In the genomic region with DNA sequence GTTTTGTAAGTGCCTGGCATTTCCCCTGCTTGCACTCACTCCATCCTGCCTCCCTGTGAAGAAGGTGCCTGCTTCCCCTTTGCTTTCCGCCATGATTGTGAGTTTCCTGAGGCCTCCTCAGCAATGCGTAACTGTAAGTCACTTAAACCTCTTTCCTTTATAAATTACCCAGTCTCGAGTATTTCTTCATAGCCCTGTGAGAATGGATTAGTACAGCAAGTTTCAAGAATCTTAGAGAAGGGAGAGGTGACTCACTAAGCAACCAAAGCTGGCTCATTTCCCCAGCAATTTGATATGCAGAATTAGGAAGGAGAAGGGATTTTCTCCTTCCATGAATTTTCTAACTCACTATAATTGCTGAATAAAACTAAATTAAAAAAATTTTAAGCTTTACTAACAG, we compare ENCODE assay signal across 16 cellular contexts.
DNase-seq lines count a peak whose midpoint lies in the region; ATAC-seq, FAIRE-seq and TF ChIP-seq lines count a peak whose summit lies in the region.
"Had no signal": no experiment of that assay in that cellular context is flagged by ENCODE, and none has a peak within 500 bp of the region (broad histone marks: within the 10 kb centered on the region; RNA-seq: fewer than 3 reads in every experiment).

No MANE protein-coding gene starts in this region.

- TF ChIP-seq CTCF in GM20000 (IDR thresholded peaks at IDR 0.05; ENCODE audit: extremely low read depth, missing control alignments), result no peak
- TF ChIP-seq CTCF in heart left ventricle (IDR thresholded peaks at IDR 0.05), result no peak

- ATAC-seq in heart left ventricle, result no peak

- H3K9me3 ChIP-seq in small intestine (ENCODE audit: control insufficient read depth, low read depth) (no peaks in the 10 kb centered on the region), heart left ventricle (peaks cover 0 to 5% (median 0%) of the 10 kb centered on the region in 12 donors)

- H3K27ac ChIP-seq in small intestine (ENCODE audit: low read depth in 1 of 2, low read length in 1 of 2) (no peak overlapping the region), heart left ventricle (no peak overlapping the region)
- H3K27ac ChIP-seq: C4-2B, cardiac muscle cell, stomach had no signal

- H3K27me3 ChIP-seq in small intestine (ENCODE audit: control insufficient read depth in 2 of 2, insufficient read depth in 2 of 2, low read length in 2 of 2) (no peaks in the 10 kb centered on the region), heart left ventricle (no peaks in the 10 kb centered on the region)
- H3K27me3 ChIP-seq: cardiac muscle cell, stomach had no signal

- H3K4me1 ChIP-seq in small intestine (ENCODE audit: control insufficient read depth in 2 of 2, insufficient read depth in 1 of 2, low read depth in 1 of 2, low read length in 1 of 2), result no peaks in the 10 kb centered on the region
- H3K4me1 ChIP-seq in heart left ventricle, result no peaks in the 10 kb centered on the region
- H3K4me1 ChIP-seq: stomach had no signal

- H3K4me3 ChIP-seq in small intestine (ENCODE audit: low read depth in 1 of 2, low read length in 2 of 2), result no peak overlapping the region
- H3K4me3 ChIP-seq in heart left ventricle, result no peak overlapping the region
- H3K4me3 ChIP-seq: cardiac muscle cell, stomach had no signal

- FAIRE-seq in small intestine (lab: Jason Lieb, UNC), result no peak

- no peaks in the 10 kb centered on the region for H3K36me3 ChIP-seq in small intestine (ENCODE audit: control insufficient read depth in 2 of 2, insufficient read depth in 2 of 2, low read length in 2 of 2)
- no peaks in the 10 kb centered on the region for H3K36me3 ChIP-seq in heart left ventricle
- H3K36me3 ChIP-seq: cardiac muscle cell, stomach had no signal

- intact Hi-C loops in heart left ventricle (cut with DNase I), result loop anchor here in 1 of 10 donors (5.0 kb wide), 1 partner anchor 43 kb away; no protein-coding TSS in a partner anchor

- DNase-seq in MV-4-11 (lab: John Stamatoyannopoulos, UW) (peak; percentile 47), astrocyte of the hippocampus (ENCODE audit: low read depth, low spot score) (peak; percentile 72), fibroblast of peridontal ligament (ENCODE audit: extremely low read depth) (peak; percentile 35), stromal cell of bone marrow (ENCODE audit: low read depth) (peak; percentile 53), GM20000 (ENCODE audit: low spot score) (no peak), small intestine (no peak), heart left ventricle (no peak)
- DNase-seq: activated B cell treated with CpG ODN at 0.5 μM for 24 hours, activated gamma-delta T cell, hippocampal formation, KG1, NCI-H1436, NCI-H345, stomach had no signal

- TF ChIP-seq POLR2A in heart left ventricle (IDR thresholded peaks at IDR 0.05), result no peak

- WGBS in small intestine, 3 donors, result 64 to 75% (median 64%) methylated on average over 3 of the region's 3 CpGs
- 60 to 71% (median 66%) methylated on average over 3 of the region's 3 CpGs for WGBS in heart left ventricle, 4 donors

Comparison
In these comparisons a context has a peak if more than half of its experiments do, and no peak if none do; other contexts are left out.
1. DNase-seq: peak in MV-4-11 (single experiment), astrocyte of the hippocampus (single experiment), fibroblast of peridontal ligament (single experiment) and stromal cell of bone marrow (single experiment); none in GM20000 (single experiment), small intestine (single experiment) and heart left ventricle (0 of 5).